17 cellular contexts compared by ENCODE assay signal in the genomic region with DNA sequence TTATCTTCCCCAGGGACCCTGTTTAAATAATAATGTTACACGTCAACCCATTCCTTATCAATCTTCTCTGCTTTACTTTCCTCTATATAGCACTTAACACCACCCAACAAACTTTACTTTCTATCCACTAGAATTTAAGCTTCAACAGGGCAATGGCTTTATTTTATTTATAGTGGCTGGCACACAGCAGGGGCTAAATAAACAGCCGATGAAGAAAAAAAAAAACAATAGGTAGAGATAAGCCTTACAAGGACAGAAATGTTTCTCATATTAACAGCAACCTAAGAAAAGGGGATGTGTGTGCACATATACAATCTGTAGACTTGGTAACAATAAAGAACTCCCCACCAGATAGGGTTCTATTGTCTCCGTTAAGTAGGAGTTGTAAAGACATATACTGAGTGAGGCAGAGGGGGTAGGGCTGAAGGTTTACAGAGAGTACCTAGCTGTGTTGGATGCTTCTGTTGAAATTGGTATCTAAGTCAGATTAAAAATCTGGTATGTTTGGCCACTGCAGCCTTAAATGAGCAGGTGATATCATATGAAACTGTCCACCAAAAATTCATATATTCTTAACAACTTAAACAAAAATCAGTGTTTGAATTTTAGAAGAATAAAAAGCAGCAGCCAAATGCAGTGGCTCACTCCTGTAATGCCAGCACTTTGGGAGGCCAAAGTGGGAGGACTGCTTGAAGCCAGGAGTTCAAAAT. TPM values are rescaled to one million over a fixed set of nuclear protein-coding genes. Genes with fewer than 3 reads are reported as not detected.
DNase-seq lines count a peak whose midpoint lies in the region; TF ChIP-seq lines count a peak whose summit lies in the region.
"Had no signal": no experiment of that assay in that cellular context is flagged by ENCODE, and none has a peak within 500 bp of the region (broad histone marks: within the 10 kb centered on the region; RNA-seq: fewer than 3 reads in every experiment).

No MANE protein-coding gene starts in this region.

- H2AFZ ChIP-seq in mammary epithelial cell (ENCODE audit: low read depth, low read length): no peak overlapping the region
- H2AFZ ChIP-seq: GM23248 had no signal

- H3K36me3 ChIP-seq in mammary epithelial cell (ENCODE audit: insufficient read depth, low read length): peaks cover 5% of the 10 kb centered on the region
- 0 out of 2 replicates have a peak, but pooled peaks cover 3% of the 10 kb centered on the region for H3K36me3 ChIP-seq in HUES48 (ENCODE audit: control insufficient read depth, insufficient read depth, low read length)

- H3K9me3 ChIP-seq in mammary epithelial cell (replicated peaks; ENCODE audit: insufficient read depth, low read length) (peaks cover 7% of the 10 kb centered on the region), HUES48 (ENCODE audit: control insufficient read depth, insufficient read depth, low read length) (no peaks in the 10 kb centered on the region)

- in situ Hi-C loops in mammary epithelial cell (cut with MboI; ENCODE audit: low sequenced_read_pairs in 2 of 2): no loop called here

- POLR2A ChIA-PET in MCF 10A (lab: Yijun Ruan, JAX): interaction anchor here (0.7 kb wide), 1 partner anchor 199 kb away, joined by 3 read pairs; no protein-coding TSS in a partner anchor

- H3K4me1 Mint-ChIP-seq in MCF 10A (ENCODE audit: insufficient read depth, unreplicated experiment) (no peaks in the 10 kb centered on the region), endothelial cell (ENCODE audit: unreplicated experiment) (peaks cover 12% of the 10 kb centered on the region), type B pancreatic cell (ENCODE audit: unreplicated experiment) (peaks cover 26% of the 10 kb centered on the region)

- DNase-seq in MCF 10A (ENCODE audit: unreplicated experiment) (no peak), mammary epithelial cell (no peak), endothelial cell (ENCODE audit: low spot score) (no peak), type B pancreatic cell (ENCODE audit: extremely low spot score, unreplicated experiment) (no peak), pons (ENCODE audit: low spot score) (no peak)
- DNase-seq in central memory CD4-positive, alpha-beta T cell: no peak
- DNase-seq: C1 segment of cervical spinal cord, DMS 273 treated with DMSO at 0.1 percent for 48 hours, GF-D8, GM23248, HFFc6, NCI-H1105, NCI-H187, NCI-H446, NCI-H774 had no signal

- no peaks in the 10 kb centered on the region for H4K20me1 ChIP-seq in mammary epithelial cell (ENCODE audit: insufficient read depth, low read length)

- no peak overlapping the region for H3K4me2 ChIP-seq in mammary epithelial cell (ENCODE audit: insufficient read depth, low read depth, low read length)
- H3K4me2 ChIP-seq: A549 had no signal

- WGBS in mammary epithelial cell (ENCODE audit: low coverage, missing lambda C conversion rate): 97% methylated on average over 3 of the region's 3 CpGs

- H3K36me3 Mint-ChIP-seq in MCF 10A (ENCODE audit: insufficient read depth, unreplicated experiment): peaks cover 48% of the 10 kb centered on the region
- H3K36me3 Mint-ChIP-seq in endothelial cell (ENCODE audit: low read depth, unreplicated experiment): peaks cover 20% of the 10 kb centered on the region
- peaks cover 53% of the 10 kb centered on the region for H3K36me3 Mint-ChIP-seq in type B pancreatic cell

- CTCF ChIA-PET in MCF 10A (lab: Yijun Ruan, JAX): interaction anchor here (0.6 to 0.8 kb wide), 3 partner anchors 10 to 416 kb away, joined by 3 read pairs; no protein-coding TSS in a partner anchor
- CTCF ChIA-PET in mammary epithelial cell (lab: Charles Lee; ENCODE audit: low non-redundant PET): no interaction called here

- H3K4me1 ChIP-seq in mammary epithelial cell (ENCODE audit: insufficient read depth, low read length): peaks cover 14% of the 10 kb centered on the region
- H3K4me1 ChIP-seq in HUES48 (ENCODE audit: control insufficient read depth, insufficient read depth, low read length): peaks cover 37% of the 10 kb centered on the region

- H3K4me3 ChIP-seq in mammary epithelial cell (replicated peaks in 1 of 3; ENCODE audit: insufficient read depth in 1 of 3, low read depth in 2 of 3, low read length in 3 of 3) (no peak overlapping the region), HUES48 (ENCODE audit: low read depth, low read length) (0 out of 2 replicates have a peak overlapping the region, but pooled peaks have one; percentile 0)
- H3K4me3 ChIP-seq: A549, GM23248 had no signal

- no peak overlapping the region for H3K9ac ChIP-seq in mammary epithelial cell (ENCODE audit: insufficient read depth, low read length)
- H3K9ac ChIP-seq in HUES48 (ENCODE audit: low read depth, low read length): no peak overlapping the region
- H3K9ac ChIP-seq: GM23248 had no signal

- BruUV-seq in MCF 10A (replicated peaks; lab: Mats Ljungman, UMichigan) (no TSS peak), mammary epithelial cell (replicated peaks; lab: Mats Ljungman, UMichigan) (no TSS peak)

- peaks cover 96% of the 10 kb centered on the region for H3K79me2 ChIP-seq in mammary epithelial cell (ENCODE audit: insufficient read depth, low read length)

- H3K27me3 ChIP-seq in mammary epithelial cell (ENCODE audit: insufficient read depth, low read length): no peaks in the 10 kb centered on the region
- no peaks in the 10 kb centered on the region for H3K27me3 ChIP-seq in HUES48 (ENCODE audit: control insufficient read depth, insufficient read depth, low read length)

- H3K4me3 Mint-ChIP-seq in MCF 10A (ENCODE audit: unreplicated experiment): no peak overlapping the region
- H3K4me3 Mint-ChIP-seq in endothelial cell (ENCODE audit: unreplicated experiment): no peak overlapping the region
- H3K4me3 Mint-ChIP-seq in type B pancreatic cell: no peak overlapping the region
- H3K4me3 Mint-ChIP-seq: HFFc6 had no signal

- no peak overlapping the region for H3K27ac ChIP-seq in mammary epithelial cell (ENCODE audit: insufficient read depth, low read depth, low read length)
- peak overlapping the region; percentile 36 for H3K27ac ChIP-seq in HUES48 (ENCODE audit: low read depth, low read length)
- H3K27ac ChIP-seq: A549, GM23248 had no signal

- peak overlapping the region; percentile 46 for H3K27ac Mint-ChIP-seq in MCF 10A (ENCODE audit: low read depth, unreplicated experiment)
- H3K27ac Mint-ChIP-seq in endothelial cell (ENCODE audit: unreplicated experiment): peak overlapping the region; percentile 62
- peak overlapping the region; percentile 5 for H3K27ac Mint-ChIP-seq in type B pancreatic cell
- H3K27ac Mint-ChIP-seq: HFFc6 had no signal

- H3K9me3 Mint-ChIP-seq in MCF 10A (ENCODE audit: unreplicated experiment) (no peaks in the 10 kb centered on the region), endothelial cell (ENCODE audit: unreplicated experiment) (no peaks in the 10 kb centered on the region), type B pancreatic cell (peaks cover 10% of the 10 kb centered on the region)

- H3K27me3 Mint-ChIP-seq in MCF 10A (ENCODE audit: insufficient read depth, unreplicated experiment) (no peaks in the 10 kb centered on the region), endothelial cell (ENCODE audit: unreplicated experiment) (peaks cover 2% of the 10 kb centered on the region), type B pancreatic cell (no peaks in the 10 kb centered on the region)

- dilution Hi-C loops in mammary epithelial cell (cut with HindIII; ENCODE audit: low sequenced_read_pairs): no loop called here

- intact Hi-C loops in MCF 10A (cut with micrococcal nuclease): no loop called here
- intact Hi-C loops in mammary epithelial cell (cut with micrococcal nuclease): no loop called here

- TF ChIP-seq CTCF in MCF 10A (IDR thresholded peaks at IDR 0.05; ENCODE audit: unreplicated experiment): no peak
- no peak for TF ChIP-seq CTCF in mammary epithelial cell (conservative IDR thresholded peaks at IDR 0.05 in 1 of 2, IDR thresholded peaks at IDR 0.05 in 1 of 2; ENCODE audit: extremely low read depth in 1 of 2, insufficient read depth in 1 of 2, low read depth in 1 of 2, low read length in 2 of 2)
- no peak for TF ChIP-seq CTCF in endothelial cell (IDR thresholded peaks at IDR 0.05; ENCODE audit: unreplicated experiment)
- TF ChIP-seq CTCF in type B pancreatic cell (conservative IDR thresholded peaks at IDR 0.05): no peak

RNA-seq across cellular contexts. Expression of gene AP4S1, which starts 24.7 kb away (rescaled TPM):
- total RNA-seq in MCF 10A (2022) (13.4 TPM in 2 replicates), mammary epithelial cell (1 to 10 TPM; 3.2 to 5.3 TPM), endothelial cell (ENCODE audit: unreplicated experiment) (9.2 TPM), type B pancreatic cell (ENCODE audit: low replicate concordance) (10.0 and 11.4 TPM in 2 replicates)
- 3.9 TPM for polyA plus RNA-seq in mammary epithelial cell
- polyA minus RNA-seq in mammary epithelial cell: 5.5 TPM

RNA-seq across cellular contexts. Expression of gene STRN3, which starts 25.4 kb away (rescaled TPM):
- total RNA-seq in MCF 10A (2022): 36.6 and 40.7 TPM in 2 replicates
- total RNA-seq in mammary epithelial cell: 10 to 100 TPM; 52.9 to 76.8 TPM
- 15.1 TPM for polyA plus RNA-seq in mammary epithelial cell
- 47.3 TPM for polyA minus RNA-seq in mammary epithelial cell
- total RNA-seq in endothelial cell (ENCODE audit: unreplicated experiment): 42.7 TPM
- 34.1 and 39.3 TPM in 2 replicates for total RNA-seq in type B pancreatic cell (ENCODE audit: low replicate concordance)

Comparison
In these comparisons a context has a peak if more than half of its experiments do, and no peak if none do; other contexts are left out.
1. H3K27ac Mint-ChIP-seq: peak in every context shown above with its lines; median percentile 62 in endothelial cell; 46 in MCF 10A; 5 in type B pancreatic cell.